Comparison of ENCODE assay signal across 10 cellular contexts in the genomic region with DNA sequence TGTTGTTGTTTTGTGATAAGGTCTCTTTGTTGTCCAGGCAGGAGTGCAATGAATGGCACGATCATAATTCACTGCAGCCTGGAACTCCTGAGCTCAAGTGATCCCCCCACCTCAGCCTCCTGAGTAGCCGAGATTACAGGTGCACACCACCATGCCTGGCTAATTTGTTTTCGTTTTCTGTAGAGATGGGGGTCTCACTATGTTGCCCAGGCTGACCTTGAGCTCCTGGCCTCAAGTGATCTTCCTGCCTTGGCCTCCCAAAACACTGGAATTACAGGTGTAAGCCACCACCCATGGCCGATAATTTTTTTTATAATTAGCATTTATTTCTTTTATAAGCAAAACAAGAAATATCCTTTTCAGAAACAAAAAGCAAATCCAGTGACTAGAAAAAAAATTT. TPM values are rescaled to one million over a fixed set of nuclear protein-coding genes. Genes with fewer than 3 reads are reported as not detected.
DNase-seq lines count a peak whose midpoint lies in the region; ATAC-seq and TF ChIP-seq lines count a peak whose summit lies in the region.
"Had no signal": no experiment of that assay in that cellular context is flagged by ENCODE, and none has a peak within 500 bp of the region (broad histone marks: within the 10 kb centered on the region; RNA-seq: fewer than 3 reads in every experiment).

No MANE protein-coding gene starts in this region.

- POLR2A ChIA-PET in Panc1 (lab: Charles Lee): no interaction called here

- peak overlapping the region in 1 of 2 donors; percentile 98 for H3K27ac Mint-ChIP-seq in effector memory CD8-positive, alpha-beta T cell

- H3K4me3 ChIP-seq in Panc1 (ENCODE audit: low read depth in 2 of 2, low read length in 2 of 2) (peak overlapping the region; percentile 44 to 67), rectal smooth muscle tissue (ENCODE audit: low read length) (peak overlapping the region; percentile 71), suprapubic skin (no peak overlapping the region)
- H3K4me3 ChIP-seq: mucosa of descending colon had no signal

- CTCF ChIA-PET in Panc1 (lab: Charles Lee): interaction anchor here (1.0 to 1.5 kb wide), 3 partner anchors 37 to 170 kb away, joined by 4 to 6 read pairs (median 4); no protein-coding TSS in a partner anchor

- DNase-seq in NCI-H748 (lab: John Stamatoyannopoulos, UW; ENCODE audit: unreplicated experiment): peak; percentile 50
- DNase-seq in NCI-H748 treated with DMSO at 0.1 percent for 48 hours (lab: John Stamatoyannopoulos, UW): no peak
- no peak for DNase-seq in Panc1 (ENCODE audit: low read depth, low spot score)
- no peak for DNase-seq in effector memory CD8-positive, alpha-beta T cell
- DNase-seq in anterior cingulate cortex (lab: John Stamatoyannopoulos, UW): no peak
- DNase-seq in germinal center (ENCODE audit: low spot score): no peak
- DNase-seq in suprapubic skin (ENCODE audit: low spot score in 2 of 2): no peak
- DNase-seq: 8988T had no signal

- H3K36me3 Mint-ChIP-seq in effector memory CD8-positive, alpha-beta T cell (ENCODE audit: insufficient read depth): peaks cover 50% of the 10 kb centered on the region

- peak overlapping the region; percentile 97 to 99 for H3K4me3 Mint-ChIP-seq in effector memory CD8-positive, alpha-beta T cell

- H3K27ac ChIP-seq in Panc1 (ENCODE audit: low read length): peak overlapping the region; percentile 99
- H3K27ac ChIP-seq in rectal smooth muscle tissue (ENCODE audit: low read depth, low read length): no peak overlapping the region
- H3K27ac ChIP-seq in suprapubic skin: no peak overlapping the region

- intact Hi-C loops in Panc1 (cut with micrococcal nuclease; ENCODE audit: unreplicated experiment): no loop called here

- H3K4me1 Mint-ChIP-seq in effector memory CD8-positive, alpha-beta T cell (ENCODE audit: low read depth in 2 of 2): peaks cover 33 to 49% of the 10 kb centered on the region in 2 donors

- 78% methylated on average over 4 of the region's 4 CpGs for WGBS in suprapubic skin

- no peak overlapping the region for H3K9ac ChIP-seq in rectal smooth muscle tissue (ENCODE audit: low read length)

- no peaks in the 10 kb centered on the region; the same call in none of the 2 replicates for H3K36me3 ChIP-seq in Panc1 (ENCODE audit: control insufficient read depth, insufficient read depth, low read length)
- H3K36me3 ChIP-seq in rectal smooth muscle tissue (ENCODE audit: control insufficient read depth, insufficient read depth, low read length): no peaks in the 10 kb centered on the region
- H3K36me3 ChIP-seq in suprapubic skin: no peaks in the 10 kb centered on the region

- H3K9me3 ChIP-seq in Panc1 (ENCODE audit: control insufficient read depth, insufficient read depth, low read depth, low read length) (no peaks in the 10 kb centered on the region), suprapubic skin (no peaks in the 10 kb centered on the region)
- H3K9me3 ChIP-seq: mucosa of descending colon had no signal

- H3K9me3 Mint-ChIP-seq in effector memory CD8-positive, alpha-beta T cell: no peaks in the 10 kb centered on the region

- in situ Hi-C loops in Panc1 (cut with HindIII; ENCODE audit: low pct_unique_long_range_greater_than_20kb, low sequenced_read_pairs): no loop called here

- peaks cover 46% of the 10 kb centered on the region for H3K4me1 ChIP-seq in Panc1 (ENCODE audit: control insufficient read depth, insufficient read depth, low read length)
- peaks cover 2% of the 10 kb centered on the region for H3K4me1 ChIP-seq in rectal smooth muscle tissue (ENCODE audit: control insufficient read depth, insufficient read depth, low read length)
- H3K4me1 ChIP-seq in suprapubic skin: peaks cover 11% of the 10 kb centered on the region

- ATAC-seq in Panc1: 0 out of 2 replicates have a peak, but pooled peaks have one; percentile 4
- no peak for ATAC-seq in effector memory CD8-positive, alpha-beta T cell (replicated peaks)

- BruUV-seq in Panc1 (replicated peaks; lab: Mats Ljungman, UMichigan): no TSS peak

- TF ChIP-seq POLR2A in suprapubic skin (IDR thresholded peaks at IDR 0.05): no peak

- TF ChIP-seq CTCF in Panc1 (IDR thresholded peaks at IDR 0.05) (no peak), suprapubic skin (IDR thresholded peaks at IDR 0.05) (no peak)

- H3K27me3 ChIP-seq in Panc1 (ENCODE audit: control insufficient read depth, insufficient read depth, low read length) (no peaks in the 10 kb centered on the region), rectal smooth muscle tissue (ENCODE audit: control insufficient read depth, insufficient read depth, low read length) (no peaks in the 10 kb centered on the region), suprapubic skin (no peaks in the 10 kb centered on the region)

- TF ChIP-seq EP300 in suprapubic skin (IDR thresholded peaks at IDR 0.05): no peak

- no peaks in the 10 kb centered on the region for H3K27me3 Mint-ChIP-seq in effector memory CD8-positive, alpha-beta T cell

RNA-seq across cellular contexts. Expression of a gene that starts 3.6 kb away (rescaled TPM):
- total RNA-seq in Panc1 (2021; ENCODE audit: unreplicated experiment) (154 TPM), suprapubic skin (1 to 10 TPM in 2 of 4 donors, not detected in 2; 1.3 TPM)
- 87.6 TPM for polyA plus RNA-seq in Panc1 (2012; ENCODE audit: insufficient read length)

Comparison
In these comparisons a context has a peak if more than half of its experiments do, and no peak if none do; other contexts are left out.
1. RNA of a gene that starts 3.6 kb away (total RNA-seq): 154 TPM in Panc1 (single experiment); 1.3 TPM in suprapubic skin; every median in the first group is over 10 times any median in the second.